23 cellular contexts compared by ENCODE assay signal in genomic region chr15:37907136-37907535, GRCh38. TPM values are rescaled to one million over a fixed set of nuclear protein-coding genes. Genes with fewer than 3 reads are reported as not detected.
DNase-seq lines count a peak whose midpoint lies in the region; ATAC-seq, FAIRE-seq and TF ChIP-seq lines count a peak whose summit lies in the region.
"Had no signal": no experiment of that assay in that cellular context is flagged by ENCODE, and none has a peak within 500 bp of the region (broad histone marks: within the 10 kb centered on the region; RNA-seq: fewer than 3 reads in every experiment).

No MANE protein-coding gene starts in this region.

- H3K27me3 ChIP-seq in GM23248 (replicated peaks; ENCODE audit: insufficient read depth) = peaks cover 8% of the 10 kb centered on the region; the same call in 1 of the 2 replicates
- H3K27me3 ChIP-seq: neutrophil, right atrium auricular region, vagina had no signal

- H3K36me3 ChIP-seq in GM23248 (ENCODE audit: low read depth) = no peaks in the 10 kb centered on the region
- H3K36me3 ChIP-seq: HAP-1, neutrophil, right atrium auricular region, vagina had no signal

- no peaks in the 10 kb centered on the region for H3K36me3 Mint-ChIP-seq in endothelial cell (ENCODE audit: low read depth, unreplicated experiment)
- H3K36me3 Mint-ChIP-seq: mesothelial cell of epicardium had no signal

- in situ Hi-C loops in GM23248 (cut with MboI) = no loop called here

- no peak overlapping the region for H3K4me3 Mint-ChIP-seq in endothelial cell (ENCODE audit: unreplicated experiment)
- H3K4me3 Mint-ChIP-seq: CD4-positive, alpha-beta T cell; mesothelial cell of epicardium; T-helper 1 cell treated with Interleukin-12 subunit alpha and Interleukin-12 subunit beta and Interleukin-4 antibody, amounts not matched to agents 30 μg/mL and 1 μg/mL, for 36 hours had no signal

- H3K27ac ChIP-seq in GM23248 = no peak overlapping the region
- H3K27ac ChIP-seq: coronary artery, neutrophil, right atrium auricular region, vagina had no signal

- H3K79me2 ChIP-seq in GM23248 (ENCODE audit: insufficient read depth) = no peaks in the 10 kb centered on the region

- no peak overlapping the region for H3K27ac Mint-ChIP-seq in endothelial cell (ENCODE audit: unreplicated experiment)
- H3K27ac Mint-ChIP-seq: CD4-positive, alpha-beta T cell; mesothelial cell of epicardium; T-helper 1 cell treated with Interleukin-12 subunit alpha and Interleukin-12 subunit beta and Interleukin-4 antibody, amounts not matched to agents 30 μg/mL and 1 μg/mL, for 36 hours had no signal

- WGBS in GM23248 (ENCODE audit: low coverage in 1 of 2, low lambda C conversion rate in 2 of 2, missing lambda C conversion rate in 2 of 2), 2 experiments = 45 to 48% methylated on average over 1 of the region's 1 CpG

- TF ChIP-seq CTCF in fibroblast of mammary gland (conservative IDR thresholded peaks at IDR 0.05; ENCODE audit: control insufficient read depth, insufficient read depth, low read depth, low read length) (no peak), endothelial cell (IDR thresholded peaks at IDR 0.05; ENCODE audit: unreplicated experiment) (no peak)

- H3K4me1 Mint-ChIP-seq in endothelial cell (ENCODE audit: unreplicated experiment) = no peaks in the 10 kb centered on the region

- H3K9me3 Mint-ChIP-seq in endothelial cell (ENCODE audit: unreplicated experiment) = no peaks in the 10 kb centered on the region
- H3K9me3 Mint-ChIP-seq: CD4-positive, alpha-beta T cell; mesothelial cell of epicardium; T-helper 1 cell treated with Interleukin-12 subunit alpha and Interleukin-12 subunit beta and Interleukin-4 antibody, amounts not matched to agents 30 μg/mL and 1 μg/mL, for 36 hours had no signal

- no peak for ATAC-seq in HG03571 (IDR thresholded peaks at IDR 0.05; ENCODE audit: unreplicated experiment)
- no peak for ATAC-seq in GM21526 (IDR thresholded peaks at IDR 0.05; ENCODE audit: low FRiP score, unreplicated experiment)

- peak; percentile 67 for FAIRE-seq in RCC 7860 (lab: Jason Lieb, UNC)
- FAIRE-seq: kidney had no signal

- no peaks in the 10 kb centered on the region for H3K9me2 ChIP-seq in GM23248 (ENCODE audit: insufficient read depth)

- H3K9me3 ChIP-seq in GM23248 (ENCODE audit: low read depth) = no peaks in the 10 kb centered on the region
- H3K9me3 ChIP-seq: HAP-1, neutrophil, right atrium auricular region, vagina had no signal

- H4K20me1 ChIP-seq in GM23248 (ENCODE audit: insufficient read depth) = no peaks in the 10 kb centered on the region

- peak; percentile 64 for DNase-seq in A172 (ENCODE audit: low spot score)
- peak; percentile 35 for DNase-seq in GM23248
- peak; percentile 49 for DNase-seq in RCC 7860 (ENCODE audit: low spot score)
- DNase-seq in fibroblast of mammary gland (ENCODE audit: low read depth) = peak; percentile 45
- DNase-seq in endothelial cell (ENCODE audit: low spot score) = no peak
- DNase-seq in amniotic stem cell (lab: John Stamatoyannopoulos, UW) = no peak
- DNase-seq: activated effector memory CD4-positive, alpha-beta T cell treated with Interleukin-2 at 50 U/mL for 16 hours; amygdala; CD4-positive, alpha-beta T cell; GDM1; head of caudate nucleus; kidney; NCI-H2171 had no signal

- no peaks in the 10 kb centered on the region for H3K4me1 ChIP-seq in GM23248 (ENCODE audit: insufficient read depth)
- H3K4me1 ChIP-seq: HAP-1, right atrium auricular region, vagina had no signal

- H2AFZ ChIP-seq in GM23248 = no peak overlapping the region

- no peaks in the 10 kb centered on the region for H3K27me3 Mint-ChIP-seq in endothelial cell (ENCODE audit: unreplicated experiment)

- H3K9ac ChIP-seq in GM23248 = no peak overlapping the region

- no peaks in the 10 kb centered on the region for H3F3A ChIP-seq in GM23248 (ENCODE audit: insufficient read depth)

- H3K4me3 ChIP-seq in GM23248 (no peak overlapping the region), fibroblast of mammary gland (ENCODE audit: control insufficient read depth, low read depth, low read length) (no peak overlapping the region)
- H3K4me3 ChIP-seq: coronary artery, HAP-1, right atrium auricular region, vagina had no signal

- no peak overlapping the region for H3K4me2 ChIP-seq in GM23248 (ENCODE audit: unreplicated experiment)

RNA-seq across cellular contexts. Expression of gene TMCO5A, which starts 27.3 kb away (rescaled TPM):
- total RNA-seq in A172 (2014; rRNA removed; shearing (Covaris generic)) = not detected in 2 replicates
- total RNA-seq in GM23248 (2014; rRNA removed; shearing (Covaris generic)) = not detected in 2 replicates
- not detected in 2 replicates for polyA plus RNA-seq in GM23248 (2016; fragmentation: Nextera tagmentation; extraction: Ambion mirVana)
- total RNA-seq in endothelial cell (ENCODE audit: unreplicated experiment) = not detected
- total RNA-seq: CD4-positive, alpha-beta T cell; epithelial cell of proximal tubule; kidney; mesothelial cell of epicardium; right atrium auricular region; vagina had no signal

Comparison
In these comparisons a context has a peak if more than half of its experiments do, and no peak if none do; other contexts are left out.
1. DNase-seq: peak in A172 (single experiment), GM23248 (single experiment), RCC 7860 (single experiment) and fibroblast of mammary gland (single experiment); none in endothelial cell (single experiment) and amniotic stem cell (single experiment).